ENCODE assay signal across 1 cellular context in the genomic region with DNA sequence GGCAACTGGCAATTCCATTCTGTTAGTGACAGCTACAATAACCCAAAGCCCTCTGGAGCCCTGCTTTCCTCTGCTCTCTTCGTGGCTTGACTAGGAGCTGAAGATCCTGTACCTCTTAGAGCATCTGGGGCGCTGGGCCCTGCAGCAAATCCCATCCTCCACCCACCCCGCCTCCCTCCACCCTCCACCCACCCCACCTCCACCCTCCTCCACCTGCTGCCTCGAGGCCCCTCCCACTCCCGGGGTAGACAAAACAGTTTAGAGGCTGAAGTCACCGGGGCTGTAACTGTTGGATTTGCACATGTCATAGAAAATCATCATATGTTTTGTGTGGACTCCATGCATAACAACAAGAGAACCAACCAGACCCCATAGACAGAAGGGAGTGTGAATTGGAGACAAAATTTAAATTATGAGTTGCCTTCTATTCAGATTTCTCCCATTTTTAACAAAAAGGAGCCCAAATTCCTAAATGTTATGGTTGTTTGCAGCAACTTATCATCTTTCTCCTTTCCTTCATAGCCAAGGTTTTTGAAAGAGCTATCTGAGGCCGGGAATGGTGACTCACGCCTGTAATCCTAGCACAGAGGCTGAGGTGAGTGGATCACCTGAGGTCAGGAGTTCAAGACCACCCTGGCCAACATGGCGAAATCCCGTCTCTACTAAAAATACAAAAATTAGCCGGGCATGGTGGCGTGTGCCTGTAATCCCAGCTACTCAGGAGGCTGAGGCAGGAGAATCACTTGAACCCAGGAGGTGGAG.
TF ChIP-seq lines count a peak whose summit lies in the region.

No MANE protein-coding gene starts in this region.

TF ChIP-seq in HEK293, 187 proteins besides CTCF, POLR2A, EP300 and RAD21 (continued from another document):
- TF ChIP-seq, protein P1, sequence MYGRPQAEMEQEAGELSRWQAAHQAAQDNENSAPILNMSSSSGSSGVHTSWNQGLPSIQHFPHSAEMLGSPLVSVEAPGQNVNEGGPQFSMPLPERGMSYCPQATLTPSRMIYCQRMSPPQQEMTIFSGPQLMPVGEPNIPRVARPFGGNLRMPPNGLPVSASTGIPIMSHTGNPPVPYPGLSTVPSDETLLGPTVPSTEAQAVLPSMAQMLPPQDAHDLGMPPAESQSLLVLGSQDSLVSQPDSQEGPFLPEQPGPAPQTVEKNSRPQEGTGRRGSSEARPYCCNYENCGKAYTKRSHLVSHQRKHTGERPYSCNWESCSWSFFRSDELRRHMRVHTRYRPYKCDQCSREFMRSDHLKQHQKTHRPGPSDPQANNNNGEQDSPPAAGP (tag by site-specific recombination; IDR thresholded peaks at IDR 0.05) = no peak
- no peak for TF ChIP-seq ZNF138 (tag by site-specific recombination; IDR thresholded peaks at IDR 0.05; ENCODE audit: borderline replicate concordance)
- TF ChIP-seq, protein P2, sequence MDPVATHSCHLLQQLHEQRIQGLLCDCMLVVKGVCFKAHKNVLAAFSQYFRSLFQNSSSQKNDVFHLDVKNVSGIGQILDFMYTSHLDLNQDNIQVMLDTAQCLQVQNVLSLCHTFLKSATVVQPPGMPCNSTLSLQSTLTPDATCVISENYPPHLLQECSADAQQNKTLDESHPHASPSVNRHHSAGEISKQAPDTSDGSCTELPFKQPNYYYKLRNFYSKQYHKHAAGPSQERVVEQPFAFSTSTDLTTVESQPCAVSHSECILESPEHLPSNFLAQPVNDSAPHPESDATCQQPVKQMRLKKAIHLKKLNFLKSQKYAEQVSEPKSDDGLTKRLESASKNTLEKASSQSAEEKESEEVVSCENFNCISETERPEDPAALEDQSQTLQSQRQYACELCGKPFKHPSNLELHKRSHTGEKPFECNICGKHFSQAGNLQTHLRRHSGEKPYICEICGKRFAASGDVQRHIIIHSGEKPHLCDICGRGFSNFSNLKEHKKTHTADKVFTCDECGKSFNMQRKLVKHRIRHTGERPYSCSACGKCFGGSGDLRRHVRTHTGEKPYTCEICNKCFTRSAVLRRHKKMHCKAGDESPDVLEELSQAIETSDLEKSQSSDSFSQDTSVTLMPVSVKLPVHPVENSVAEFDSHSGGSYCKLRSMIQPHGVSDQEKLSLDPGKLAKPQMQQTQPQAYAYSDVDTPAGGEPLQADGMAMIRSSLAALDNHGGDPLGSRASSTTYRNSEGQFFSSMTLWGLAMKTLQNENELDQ (tag by site-specific recombination; IDR thresholded peaks at IDR 0.05; ENCODE audit: low read depth) = no peak
- no peak for TF ChIP-seq ZNF843 (tag by site-specific recombination; IDR thresholded peaks at IDR 0.05)
- peak; percentile 24; the same call in 1 of the 2 replicates for TF ChIP-seq RBAK (tag by site-specific recombination; IDR thresholded peaks at IDR 0.05)
- TF ChIP-seq ZNF223 (tag by site-specific recombination; IDR thresholded peaks at IDR 0.05) = no peak
